Comparison of ENCODE assay signal across 12 cellular contexts in genomic region chr12:88944403-88944802, GRCh38.
DNase-seq lines count a peak whose midpoint lies in the region; ATAC-seq, FAIRE-seq and TF ChIP-seq lines count a peak whose summit lies in the region.
"Had no signal": no experiment of that assay in that cellular context is flagged by ENCODE, and none has a peak within 500 bp of the region (broad histone marks: within the 10 kb centered on the region; RNA-seq: fewer than 3 reads in every experiment).

No MANE protein-coding gene starts in this region.

- in situ Hi-C loops in K562 (cut with MboI) = no loop called here

- no peak for TF ChIP-seq RAD21 in K562 (CRISPR knock-in tag; conservative IDR thresholded peaks at IDR 0.05 in 1 of 2, IDR thresholded peaks at IDR 0.05 in 1 of 2)

- peaks cover 29% of the 10 kb centered on the region for H3K4me1 ChIP-seq in Loucy (ENCODE audit: insufficient read depth, low read length, poor library complexity, severe bottlenecking)
- no peaks in the 10 kb centered on the region for H3K4me1 ChIP-seq in K562 (replicated peaks in 1 of 2; ENCODE audit: control insufficient read depth in 2 of 2, insufficient read depth in 2 of 2, low read length in 2 of 2)
- peaks cover 2 to 4% of the 10 kb centered on the region in 2 donors for H3K4me1 ChIP-seq in neuronal stem cell (ENCODE audit: control insufficient read depth in 2 of 2, insufficient read depth in 1 of 2, low read depth in 1 of 2, low read length in 2 of 2)
- H3K4me1 ChIP-seq: spleen had no signal

- H3K27me3 Mint-ChIP-seq in activated CD4-positive, alpha-beta memory T cell treated with anti-CD3 and anti-CD28 coated beads for 36 hours = peaks cover 7% of the 10 kb centered on the region

- H3K79me1 ChIP-seq in neuronal stem cell (ENCODE audit: low read depth, low read length) = no peaks in the 10 kb centered on the region

- H3K36me3 ChIP-seq in Loucy (ENCODE audit: insufficient read depth, low read length) (no peaks in the 10 kb centered on the region), K562 (ENCODE audit: control insufficient read depth, insufficient read depth, low read length) (no peaks in the 10 kb centered on the region), neuronal stem cell (replicated peaks in 1 of 2; ENCODE audit: control insufficient read depth in 2 of 2, insufficient read depth in 2 of 2, low read length in 2 of 2) (no peaks in the 10 kb centered on the region)
- H3K36me3 ChIP-seq: spleen had no signal

- no TSS peak for BruUV-seq in K562 (replicated peaks; lab: Mats Ljungman, UMichigan)

- H3K4me2 ChIP-seq in Loucy (ENCODE audit: low read depth, low read length, poor library complexity, severe bottlenecking) (peak overlapping the region; percentile 9), K562 (ENCODE audit: insufficient read depth, low read length) (no peak overlapping the region), neuronal stem cell (ENCODE audit: insufficient read depth, low read length, poor library complexity, severe bottlenecking) (no peak overlapping the region)

- no peak for FAIRE-seq in K562 (lab: Jason Lieb, UNC)
- FAIRE-seq: endometrium, urothelium cell line had no signal

- no peak overlapping the region for H3K14ac ChIP-seq in neuronal stem cell (ENCODE audit: low read length)

- H4K91ac ChIP-seq in neuronal stem cell (ENCODE audit: low read depth, low read length, poor library complexity) = no peak overlapping the region

- no peak overlapping the region for H2BK120ac ChIP-seq in neuronal stem cell (ENCODE audit: low read depth, low read length)

- H3K4ac ChIP-seq in neuronal stem cell (ENCODE audit: low read length) = no peak overlapping the region

- no peak overlapping the region for H3K18ac ChIP-seq in neuronal stem cell (ENCODE audit: low read length)

- H4K8ac ChIP-seq in neuronal stem cell (ENCODE audit: low read depth, low read length) = no peak overlapping the region

- H3K27ac ChIP-seq in K562 (ENCODE audit: extremely low read depth, low read depth, low read length) (no peak overlapping the region), neuronal stem cell (replicated peaks; ENCODE audit: low read length) (no peak overlapping the region)
- H3K27ac ChIP-seq: spleen had no signal

- no peak overlapping the region for H3K27ac Mint-ChIP-seq in activated CD4-positive, alpha-beta memory T cell treated with anti-CD3 and anti-CD28 coated beads for 36 hours
- H3K27ac Mint-ChIP-seq: natural killer cell had no signal

- intact Hi-C loops in K562 (cut with micrococcal nuclease) = no loop called here
- intact Hi-C loops in activated CD4-positive, alpha-beta memory T cell treated with anti-CD3 and anti-CD28 coated beads for 36 hours (cut with micrococcal nuclease) = no loop called here

- no peak overlapping the region for H2AK5ac ChIP-seq in neuronal stem cell (ENCODE audit: low read depth, low read length)

- no peaks in the 10 kb centered on the region for H3F3A ChIP-seq in Loucy (ENCODE audit: low read depth)

- H3K79me2 ChIP-seq in Loucy (ENCODE audit: insufficient read depth, low read length) (no peaks in the 10 kb centered on the region), K562 (ENCODE audit: control insufficient read depth, insufficient read depth, low read length) (no peaks in the 10 kb centered on the region)

- no peaks in the 10 kb centered on the region for H3K9me2 ChIP-seq in Loucy (replicated peaks; ENCODE audit: low read depth, low read length)

- no peak for TF ChIP-seq POLR2A in K562 (conservative IDR thresholded peaks at IDR 0.05)

- H3K27me3 ChIP-seq in Loucy (ENCODE audit: insufficient read depth, low read length, poor library complexity, severe bottlenecking) = no peaks in the 10 kb centered on the region
- no peaks in the 10 kb centered on the region for H3K27me3 ChIP-seq in K562 (ENCODE audit: control insufficient read depth in 2 of 2, insufficient read depth in 2 of 2, low read length in 2 of 2)
- no peaks in the 10 kb centered on the region for H3K27me3 ChIP-seq in neuronal stem cell (ENCODE audit: control insufficient read depth in 3 of 3, insufficient read depth in 3 of 3, low read depth in 1 of 3, low read length in 3 of 3)
- H3K27me3 ChIP-seq: spleen had no signal

- H2BK12ac ChIP-seq in neuronal stem cell (ENCODE audit: low read length) = no peak overlapping the region

- peak; percentile 9 for DNase-seq in GM12865 (ENCODE audit: low read depth)
- no peak for DNase-seq in K562 (ENCODE audit: extremely low read depth in 1 of 4, low spot score in 3 of 4)
- DNase-seq in neuronal stem cell (ENCODE audit: low spot score) = no peak
- DNase-seq in left lobe of liver (ENCODE audit: low spot score) = no peak
- DNase-seq in superior temporal gyrus (ENCODE audit: extremely low spot score) = no peak
- no peak for DNase-seq in activated CD4-positive, alpha-beta memory T cell treated with anti-CD3 and anti-CD28 coated beads for 36 hours
- DNase-seq: activated CD8-positive, alpha-beta memory T cell treated with anti-CD3 and anti-CD28 coated beads for 24 hours; natural killer cell; spleen had no signal

- TF ChIP-seq EP300 in K562 (IDR thresholded peaks at IDR 0.05; ENCODE audit: low read length) = no peak

- H3K23ac ChIP-seq in neuronal stem cell (ENCODE audit: low read depth, low read length, poor library complexity) = no peak overlapping the region

- H3K4me1 Mint-ChIP-seq in activated CD4-positive, alpha-beta memory T cell treated with anti-CD3 and anti-CD28 coated beads for 36 hours (ENCODE audit: low read depth) = no peaks in the 10 kb centered on the region
- H3K4me1 Mint-ChIP-seq: natural killer cell had no signal

- H3K9me1 ChIP-seq in K562 (ENCODE audit: control insufficient read depth, insufficient read depth, low read length) = no peaks in the 10 kb centered on the region

- no peaks in the 10 kb centered on the region for H3K36me3 Mint-ChIP-seq in activated CD4-positive, alpha-beta memory T cell treated with anti-CD3 and anti-CD28 coated beads for 36 hours
- H3K36me3 Mint-ChIP-seq: natural killer cell had no signal

- CTCF ChIA-PET in K562 (lab: Yijun Ruan, JAX; ENCODE audit: low intra/inter-chr PET ratio) = no interaction called here
- CTCF ChIA-PET in activated CD4-positive, alpha-beta memory T cell treated with anti-CD3 and anti-CD28 coated beads for 36 hours (lab: Charles Lee) = interaction anchor here (0.6 kb wide), 1 partner anchor 1900 kb away, joined by 3 read pairs; no protein-coding TSS in a partner anchor

- POLR2A ChIA-PET in K562 (lab: Yijun Ruan, JAX) = no interaction called here
- POLR2A ChIA-PET in activated CD4-positive, alpha-beta memory T cell treated with anti-CD3 and anti-CD28 coated beads for 36 hours (lab: Charles Lee) = no interaction called here

- H3K9ac ChIP-seq in Loucy (ENCODE audit: low read depth, low read length, poor library complexity, severe bottlenecking) (no peak overlapping the region), K562 (ENCODE audit: insufficient read depth in 1 of 2, low read depth in 2 of 2, low read length in 2 of 2) (no peak overlapping the region), neuronal stem cell (ENCODE audit: low read depth, low read length, poor library complexity) (no peak overlapping the region)

- H3K4me3 ChIP-seq in GM12865 (ENCODE audit: low read depth, low read length) = no peak overlapping the region
- no peak overlapping the region for H3K4me3 ChIP-seq in Loucy (ENCODE audit: low read length, poor library complexity, severe bottlenecking)
- H3K4me3 ChIP-seq in K562 = no peak overlapping the region
- H3K4me3 ChIP-seq in neuronal stem cell (ENCODE audit: low read length in 2 of 2) = no peak overlapping the region
- H3K4me3 ChIP-seq: spleen had no signal

- no peak overlapping the region for H2BK15ac ChIP-seq in neuronal stem cell (ENCODE audit: low read length)

- ATAC-seq in K562 (no peak), left lobe of liver (no peak)
- ATAC-seq: natural killer cell had no signal

- no peak overlapping the region for H2BK5ac ChIP-seq in neuronal stem cell (ENCODE audit: low read length)

- H2AFZ ChIP-seq in Loucy (ENCODE audit: low read length) = no peak overlapping the region; the same call in 1 of the 2 replicates
- no peak overlapping the region for H2AFZ ChIP-seq in K562 (ENCODE audit: low read depth, low read length)
- H2AFZ ChIP-seq in neuronal stem cell (ENCODE audit: low read length) = peak overlapping the region; percentile 62

- 0% methylated on average over 3 of the region's 3 CpGs for WGBS in K562 (ENCODE audit: insufficient coverage, low coverage, missing lambda C conversion rate)
- WGBS in neuronal stem cell (ENCODE audit: extremely low coverage in 2 of 2, insufficient read length in 2 of 2, insufficient replicate concordance in 1 of 2), 2 donors = no CpG with 5 or more reads among the region's 3 CpGs

- H3K9me3 ChIP-seq in Loucy (ENCODE audit: insufficient read depth, low read depth, low read length) (no peaks in the 10 kb centered on the region), K562 (replicated peaks; ENCODE audit: control insufficient read depth, insufficient read depth, low read depth, low read length) (no peaks in the 10 kb centered on the region; the same call in 1 of the 2 replicates), neuronal stem cell (replicated peaks in 1 of 2; ENCODE audit: control insufficient read depth in 2 of 2, insufficient read depth in 1 of 2, low read depth in 1 of 2, low read length in 2 of 2) (no peaks in the 10 kb centered on the region)

- H3K4me3 Mint-ChIP-seq in activated CD4-positive, alpha-beta memory T cell treated with anti-CD3 and anti-CD28 coated beads for 36 hours = no peak overlapping the region
- H3K4me3 Mint-ChIP-seq: natural killer cell had no signal

- TF ChIP-seq CTCF in GM12865 (IDR thresholded peaks at IDR 0.05; ENCODE audit: insufficient read depth, low read depth, low read length, missing control alignments) (no peak), Loucy (conservative IDR thresholded peaks at IDR 0.05; ENCODE audit: low read length) (no peak), K562 (IDR thresholded peaks at IDR 0.05 in 2 of 3, conservative IDR thresholded peaks at IDR 0.05 in 1 of 3; ENCODE audit: insufficient read depth in 2 of 3, low read depth in 1 of 3, low read length in 3 of 3) (no peak)

- H3K9me3 Mint-ChIP-seq in activated CD4-positive, alpha-beta memory T cell treated with anti-CD3 and anti-CD28 coated beads for 36 hours = no peaks in the 10 kb centered on the region
- H3K9me3 Mint-ChIP-seq: natural killer cell had no signal

- H4K20me1 ChIP-seq in Loucy (ENCODE audit: insufficient read depth, low read length, poor library complexity, severe bottlenecking) = no peaks in the 10 kb centered on the region
- no peaks in the 10 kb centered on the region for H4K20me1 ChIP-seq in K562 (replicated peaks; ENCODE audit: control insufficient read depth, insufficient read depth, low read length)

TF ChIP-seq in K562, 482 proteins besides CTCF, POLR2A, EP300 and RAD21 (continues in another document):
- TF ChIP-seq ZNF121 (CRISPR knock-in tag; conservative IDR thresholded peaks at IDR 0.05) (no peak), MEIS2 (IDR thresholded peaks at IDR 0.05; ENCODE audit: partially characterized antibody) (no peak)
